In the genomic region with DNA sequence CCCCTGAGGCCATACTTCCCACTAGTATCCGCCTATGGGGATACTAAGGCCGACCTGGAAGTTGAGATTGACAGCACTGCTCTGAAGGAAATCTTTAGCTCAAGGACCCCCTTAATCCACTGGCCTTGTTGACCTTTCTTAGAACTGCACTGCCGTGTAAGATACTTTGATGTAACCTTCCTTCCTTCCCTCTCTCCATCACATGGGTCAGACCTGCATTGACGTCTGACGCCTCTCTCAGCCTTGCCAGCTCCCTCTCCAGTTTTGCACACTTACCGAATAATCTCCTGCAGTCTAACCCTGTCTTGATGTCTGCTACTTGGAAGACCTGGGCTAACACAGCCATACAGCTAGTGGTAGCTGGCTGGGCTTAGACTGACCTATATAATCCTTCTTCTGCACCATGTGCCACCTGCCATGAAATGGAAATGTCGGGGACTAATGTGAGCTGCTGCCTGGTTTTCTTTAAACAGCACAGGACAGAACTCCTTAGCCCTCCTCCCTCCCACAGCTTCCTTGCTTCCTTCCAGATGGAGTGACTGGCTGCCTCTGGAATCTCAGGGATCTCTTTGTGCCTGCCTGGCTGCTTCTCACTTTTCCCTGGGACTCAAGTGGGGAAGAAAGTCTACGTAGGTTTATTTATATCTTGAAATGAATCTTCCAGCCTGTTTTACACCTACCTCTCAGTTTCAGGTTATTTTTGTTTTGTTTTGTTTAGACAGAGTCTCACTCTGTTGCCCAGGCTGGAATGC, we compare ENCODE assay signal across 23 cellular contexts. TPM values are rescaled to one million over a fixed set of nuclear protein-coding genes. Genes with fewer than 3 reads are reported as not detected.
DNase-seq lines count a peak whose midpoint lies in the region; ATAC-seq and TF ChIP-seq lines count a peak whose summit lies in the region.
"Had no signal": no experiment of that assay in that cellular context is flagged by ENCODE, and none has a peak within 500 bp of the region (broad histone marks: within the 10 kb centered on the region; RNA-seq: fewer than 3 reads in every experiment).

No MANE protein-coding gene starts in this region.

- TF ChIP-seq CTCF in left ventricle myocardium inferior (IDR thresholded peaks at IDR 0.05; ENCODE audit: borderline replicate concordance) (no peak), natural killer cell (IDR thresholded peaks at IDR 0.05) (no peak)

- intact Hi-C loops in left ventricle myocardium inferior (cut with micrococcal nuclease) = no loop called here
- intact Hi-C loops in left cardiac atrium (cut with DNase I) = no loop called here
- intact Hi-C loops in natural killer cell (cut with micrococcal nuclease) = no loop called here

- H3K36me3 ChIP-seq in left ventricle myocardium inferior = no peaks in the 10 kb centered on the region
- H3K36me3 ChIP-seq: WERI-Rb-1 had no signal

- no peak overlapping the region for H3K4me3 ChIP-seq in left ventricle myocardium inferior
- H3K4me3 ChIP-seq: hepatocyte, lung had no signal

- H3K9me3 ChIP-seq in left ventricle myocardium inferior (replicated peaks) = peaks cover 8% of the 10 kb centered on the region

- H3K4me1 Mint-ChIP-seq in activated T-cell treated with anti-CD3 and anti-CD28 coated beads, Interleukin-2, amount 50 U/mL, for 4 hours (ENCODE audit: low read depth) = peaks cover 16% of the 10 kb centered on the region
- peaks cover 0 to 5% of the 10 kb centered on the region in 2 donors for H3K4me1 Mint-ChIP-seq in natural killer cell

- no peak overlapping the region for H3K27ac Mint-ChIP-seq in natural killer cell
- H3K27ac Mint-ChIP-seq: T-helper 1 cell treated with Interleukin-12 subunit alpha and Interleukin-12 subunit beta and Interleukin-4 antibody, amounts not matched to agents 30 μg/mL and 1 μg/mL, for 36 hours had no signal

- no peaks in the 10 kb centered on the region for H3K9me3 Mint-ChIP-seq in activated T-cell treated with anti-CD3 and anti-CD28 coated beads, Interleukin-2, amount 50 U/mL, for 4 hours
- no peaks in the 10 kb centered on the region for H3K9me3 Mint-ChIP-seq in natural killer cell

- H3K36me3 Mint-ChIP-seq in activated T-cell treated with anti-CD3 and anti-CD28 coated beads, Interleukin-2, amount 50 U/mL, for 4 hours (ENCODE audit: insufficient read depth) = no peaks in the 10 kb centered on the region
- H3K36me3 Mint-ChIP-seq in natural killer cell = no peaks in the 10 kb centered on the region

- ATAC-seq in left cardiac atrium (no peak), natural killer cell (no peak)
- no peak for ATAC-seq in activated T-cell treated with anti-CD3 and anti-CD28 coated beads, Interleukin-2, amount 50 U/mL, for 4 hours
- ATAC-seq: PC-3 had no signal

- H3K4me3 Mint-ChIP-seq in activated T-cell treated with anti-CD3 and anti-CD28 coated beads, Interleukin-2, amount 50 U/mL, for 4 hours = no peak overlapping the region
- no peak overlapping the region for H3K4me3 Mint-ChIP-seq in natural killer cell
- H3K4me3 Mint-ChIP-seq: T-helper 1 cell treated with Interleukin-12 subunit alpha and Interleukin-12 subunit beta and Interleukin-4 antibody, amounts not matched to agents 30 μg/mL and 1 μg/mL, for 36 hours had no signal

- H3K27me3 Mint-ChIP-seq in activated T-cell treated with anti-CD3 and anti-CD28 coated beads, Interleukin-2, amount 50 U/mL, for 4 hours (ENCODE audit: low read depth) = no peaks in the 10 kb centered on the region
- no peaks in the 10 kb centered on the region for H3K27me3 Mint-ChIP-seq in natural killer cell (ENCODE audit: low read depth in 2 of 2)

- DNase-seq in left ventricle myocardium inferior (no peak), left cardiac atrium (no peak), astrocyte of the hippocampus (ENCODE audit: low read depth, low spot score) (peak; percentile 29), kidney tubule cell (ENCODE audit: low spot score) (peak; percentile 59), Ammon's horn (ENCODE audit: low spot score) (no peak), T1000 (lab: John Stamatoyannopoulos, UW) (no peak), natural killer cell (no peak)
- no peak for DNase-seq in activated T-cell treated with anti-CD3 and anti-CD28 coated beads, Interleukin-2, amount 50 U/mL, for 4 hours
- DNase-seq: activated effector memory CD4-positive, alpha-beta T cell treated with Interleukin-2 at 50 U/mL for 16 hours; cortex of kidney; NCI-H187; NCI-H2227 treated with DMSO at 0.1 percent for 48 hours; NCI-H748 treated with DMSO at 0.1 percent for 48 hours; nucleus accumbens; PC-3; retina; SHP77 treated with DMSO at 0.1 percent for 48 hours; stimulated activated CD4-positive, alpha-beta T cell treated with anti-CD3 and anti-CD28 coated beads, Interleukin-4, amount 100 ng/mL, for 4 hours; WERI-Rb-1 had no signal

- H3K27ac ChIP-seq in left ventricle myocardium inferior (replicated peaks) = peak overlapping the region; percentile 42
- H3K27ac ChIP-seq: C4-2B, hepatocyte, WERI-Rb-1 had no signal

- no peaks in the 10 kb centered on the region for H3K27me3 ChIP-seq in left ventricle myocardium inferior (ENCODE audit: low read depth)
- H3K27me3 ChIP-seq: hepatocyte had no signal

- no peaks in the 10 kb centered on the region for H3K4me1 ChIP-seq in left ventricle myocardium inferior

RNA-seq across cellular contexts. Expression of a gene that starts 39.2 kb away (rescaled TPM):
- total RNA-seq in left ventricle myocardium inferior = 67.6 TPM
- 10 to 100 TPM; 78.6 to 84.1 TPM for total RNA-seq in left cardiac atrium
- 10 to 100 TPM; 38.7 to 47.2 (median 42.5) TPM for total RNA-seq in activated T-cell treated with anti-CD3 and anti-CD28 coated beads, Interleukin-2, amount 50 U/mL, for 4 hours
- total RNA-seq in natural killer cell = 100 to 1,000 TPM; 219 to 259 (median 258) TPM

Comparison
In these comparisons a context has a peak if more than half of its experiments do, and no peak if none do; other contexts are left out.
1. DNase-seq: peak in astrocyte of the hippocampus (single experiment) and kidney tubule cell (single experiment); none in left ventricle myocardium inferior (single experiment), left cardiac atrium (single experiment), activated T-cell treated with anti-CD3 and anti-CD28 coated beads, Interleukin-2, amount 50 U/mL, for 4 hours (single experiment), Ammon's horn (single experiment), T1000 (single experiment) and natural killer cell (single experiment).